Comparison of ENCODE assay signal across 16 cellular contexts in genomic region chr12:12404297-12404696, GRCh38. TPM values are rescaled to one million over a fixed set of nuclear protein-coding genes. Genes with fewer than 3 reads are reported as not detected.
A peak's percentile ranks its signal among the peaks of the same experiment; 100 is the strongest.
DNase-seq lines count a peak whose midpoint lies in the region; ATAC-seq and TF ChIP-seq lines count a peak whose summit lies in the region.
"Had no signal": no experiment of that assay in that cellular context is flagged by ENCODE, and none has a peak within 500 bp of the region (broad histone marks: within the 10 kb centered on the region; RNA-seq: fewer than 3 reads in every experiment).

No MANE protein-coding gene starts in this region.

- H3K36me3 ChIP-seq in liver (ENCODE audit: control insufficient read depth in 4 of 4, insufficient read depth in 3 of 4, low read depth in 1 of 4, low read length in 3 of 4): no peaks in the 10 kb centered on the region
- no peaks in the 10 kb centered on the region for H3K36me3 ChIP-seq in thymus (ENCODE audit: control insufficient read depth, insufficient read depth)
- H3K36me3 ChIP-seq: gastroesophageal sphincter had no signal

- no peak overlapping the region for H3K9ac ChIP-seq in liver (ENCODE audit: low read depth in 1 of 2, low read length in 2 of 2)

- no peak for TF ChIP-seq CTCF in activated CD8-positive, alpha-beta T cell treated with anti-CD3 and anti-CD28 coated beads for 36 hours (IDR thresholded peaks at IDR 0.05)
- TF ChIP-seq CTCF in liver (IDR thresholded peaks at IDR 0.05; ENCODE audit: low read depth, low read length, missing input control): no peak

- no peak for ATAC-seq in activated CD8-positive, alpha-beta T cell treated with anti-CD3 and anti-CD28 coated beads for 36 hours
- no peak for ATAC-seq in activated CD8-positive, alpha-beta T cell treated with anti-CD3 and anti-CD28 coated beads, Interleukin-2, amount 10 ng/mL, durations not matched to agents 7 days and 5 days
- peak in 1 of 4 experiments; percentile 23 for ATAC-seq in T-cell (replicated peaks in 1 of 4)
- ATAC-seq in HG02588 (IDR thresholded peaks at IDR 0.05; ENCODE audit: unreplicated experiment): no peak
- ATAC-seq: activated naive CD8-positive, alpha-beta T cell treated with anti-CD3 and anti-CD28 coated beads, Interleukin-2, amount 50 U/mL, for 24 hours; gastroesophageal sphincter; SK-N-SH treated with all-trans-retinoic acid at 6 μM for 48 hours had no signal

- intact Hi-C loops in activated CD8-positive, alpha-beta T cell treated with anti-CD3 and anti-CD28 coated beads for 36 hours (cut with micrococcal nuclease): no loop called here

- CTCF ChIA-PET in activated CD8-positive, alpha-beta T cell treated with anti-CD3 and anti-CD28 coated beads for 36 hours (lab: Charles Lee): interaction anchor here (1.1 to 1.5 kb wide), 5 partner anchors 12 to 159 kb away, joined by 3 to 5 read pairs (median 4); partner anchors contain the start of gene DUSP16
- CTCF ChIA-PET in activated CD8-positive, alpha-beta T cell treated with anti-CD3 and anti-CD28 coated beads, Interleukin-2, amount 10 ng/mL, durations not matched to agents 7 days and 5 days (lab: Charles Lee): interaction anchor here (1.0 to 1.4 kb wide), 2 partner anchors 11 to 63 kb away, joined by 3 read pairs; no protein-coding TSS in a partner anchor
- CTCF ChIA-PET in T-cell (lab: Charles Lee): interaction anchor here in 1 of 2 donors (0.7 to 2.0 kb wide), 2 partner anchors 36 to 61 kb away, joined by 3 to 4 read pairs; no protein-coding TSS in a partner anchor

- peaks cover 23% of the 10 kb centered on the region for H3K36me3 Mint-ChIP-seq in activated CD8-positive, alpha-beta T cell treated with anti-CD3 and anti-CD28 coated beads for 36 hours (ENCODE audit: low read depth)
- H3K36me3 Mint-ChIP-seq in activated CD8-positive, alpha-beta T cell treated with anti-CD3 and anti-CD28 coated beads, Interleukin-2, amount 10 ng/mL, durations not matched to agents 7 days and 5 days (ENCODE audit: low read depth): peaks cover 41% of the 10 kb centered on the region
- H3K36me3 Mint-ChIP-seq in T-cell: peaks cover 38% of the 10 kb centered on the region

- POLR2A ChIA-PET in activated CD8-positive, alpha-beta T cell treated with anti-CD3 and anti-CD28 coated beads for 36 hours (lab: Charles Lee): no interaction called here
- POLR2A ChIA-PET in activated CD8-positive, alpha-beta T cell treated with anti-CD3 and anti-CD28 coated beads, Interleukin-2, amount 10 ng/mL, durations not matched to agents 7 days and 5 days (lab: Charles Lee): no interaction called here
- POLR2A ChIA-PET in T-cell (lab: Charles Lee): interaction anchor here in 1 of 2 donors (0.5 to 1.8 kb wide), 5 partner anchors 11 to 157 kb away, joined by 3 to 16 read pairs (median 3); no protein-coding TSS in a partner anchor

- 96% methylated on average over 1 of the region's 1 CpG for WGBS in liver
- WGBS in thymus: 100% methylated on average over 1 of the region's 1 CpG

- H3K27me3 Mint-ChIP-seq in activated CD8-positive, alpha-beta T cell treated with anti-CD3 and anti-CD28 coated beads for 36 hours: no peaks in the 10 kb centered on the region
- no peaks in the 10 kb centered on the region for H3K27me3 Mint-ChIP-seq in activated CD8-positive, alpha-beta T cell treated with anti-CD3 and anti-CD28 coated beads, Interleukin-2, amount 10 ng/mL, durations not matched to agents 7 days and 5 days (ENCODE audit: low read depth)
- no peaks in the 10 kb centered on the region for H3K27me3 Mint-ChIP-seq in T-cell
- H3K27me3 Mint-ChIP-seq: activated naive CD8-positive, alpha-beta T cell treated with anti-CD3 and anti-CD28 coated beads, Interleukin-2, amount 50 U/mL, for 24 hours had no signal

- H3K4me3 ChIP-seq in liver (ENCODE audit: low read depth in 1 of 3, low read length in 3 of 3) (no peak overlapping the region), thymus (ENCODE audit: low read length) (no peak overlapping the region)
- H3K4me3 ChIP-seq: gastroesophageal sphincter had no signal

- TF ChIP-seq RAD21 in liver (IDR thresholded peaks at IDR 0.05): no peak

- H3K27me3 ChIP-seq in liver (ENCODE audit: control insufficient read depth in 4 of 4, insufficient read depth in 4 of 4, low read length in 3 of 4) (no peaks in the 10 kb centered on the region), thymus (ENCODE audit: control insufficient read depth, insufficient read depth) (no peaks in the 10 kb centered on the region)
- H3K27me3 ChIP-seq: gastroesophageal sphincter had no signal

- H3K9me3 ChIP-seq in liver (ENCODE audit: control insufficient read depth in 4 of 4, low read length in 3 of 4) (no peaks in the 10 kb centered on the region), thymus (ENCODE audit: control insufficient read depth) (no peaks in the 10 kb centered on the region)
- H3K9me3 ChIP-seq: gastroesophageal sphincter had no signal

- peak overlapping the region; percentile 13 for H3K27ac Mint-ChIP-seq in activated CD8-positive, alpha-beta T cell treated with anti-CD3 and anti-CD28 coated beads for 36 hours
- H3K27ac Mint-ChIP-seq in activated CD8-positive, alpha-beta T cell treated with anti-CD3 and anti-CD28 coated beads, Interleukin-2, amount 10 ng/mL, durations not matched to agents 7 days and 5 days: no peak overlapping the region
- H3K27ac Mint-ChIP-seq in T-cell: peak overlapping the region; percentile 53 to 79

- peak overlapping the region; percentile 61 to 82 for H3K27ac ChIP-seq in liver (ENCODE audit: low read depth in 1 of 2, low read length in 2 of 2)
- H3K27ac ChIP-seq in thymus (ENCODE audit: low read depth): peak overlapping the region; percentile 52
- H3K27ac ChIP-seq: HL-60 had no signal

- peaks cover 7% of the 10 kb centered on the region for H3K9me3 Mint-ChIP-seq in activated CD8-positive, alpha-beta T cell treated with anti-CD3 and anti-CD28 coated beads for 36 hours
- no peaks in the 10 kb centered on the region for H3K9me3 Mint-ChIP-seq in activated CD8-positive, alpha-beta T cell treated with anti-CD3 and anti-CD28 coated beads, Interleukin-2, amount 10 ng/mL, durations not matched to agents 7 days and 5 days (ENCODE audit: insufficient read depth)
- peaks cover 0 to 8% (median 6%) of the 10 kb centered on the region in 3 donors for H3K9me3 Mint-ChIP-seq in T-cell

- DNase-seq in activated CD8-positive, alpha-beta T cell treated with anti-CD3 and anti-CD28 coated beads for 36 hours: no peak
- no peak for DNase-seq in activated CD8-positive, alpha-beta T cell treated with anti-CD3 and anti-CD28 coated beads, Interleukin-2, amount 10 ng/mL, durations not matched to agents 7 days and 5 days
- DNase-seq in T-cell (no peak), DMS153 treated with DMSO at 0.1 percent for 48 hours (lab: John Stamatoyannopoulos, UW; ENCODE audit: unreplicated experiment) (no peak), hepatic stellate cell (ENCODE audit: low spot score) (no peak)
- DNase-seq: activated CD8-positive, alpha-beta memory T cell treated with anti-CD3 and anti-CD28 coated beads, Interleukin-2, amount 50 U/mL, for 48 hours; activated naive CD8-positive, alpha-beta T cell treated with anti-CD3 and anti-CD28 coated beads, Interleukin-2, amount 50 U/mL, for 24 hours; cerebellar nuclear complex; KBM-7; NCI-H345 had no signal

- peaks cover 0 to 35% (median 9%) of the 10 kb centered on the region in 4 donors for H3K4me1 ChIP-seq in liver (ENCODE audit: control insufficient read depth in 4 of 4, insufficient read depth in 4 of 4, low read length in 3 of 4)
- peaks cover 14% of the 10 kb centered on the region for H3K4me1 ChIP-seq in thymus (ENCODE audit: control insufficient read depth, insufficient read depth, low read length)

- no peak overlapping the region for H3K4me3 Mint-ChIP-seq in activated CD8-positive, alpha-beta T cell treated with anti-CD3 and anti-CD28 coated beads for 36 hours
- no peak overlapping the region for H3K4me3 Mint-ChIP-seq in activated CD8-positive, alpha-beta T cell treated with anti-CD3 and anti-CD28 coated beads, Interleukin-2, amount 10 ng/mL, durations not matched to agents 7 days and 5 days
- H3K4me3 Mint-ChIP-seq in T-cell: no peak overlapping the region
- H3K4me3 Mint-ChIP-seq: activated naive CD8-positive, alpha-beta T cell treated with anti-CD3 and anti-CD28 coated beads, Interleukin-2, amount 50 U/mL, for 24 hours had no signal

- peaks cover 39% of the 10 kb centered on the region for H3K4me1 Mint-ChIP-seq in activated CD8-positive, alpha-beta T cell treated with anti-CD3 and anti-CD28 coated beads for 36 hours (ENCODE audit: low read depth)
- peaks cover 44% of the 10 kb centered on the region for H3K4me1 Mint-ChIP-seq in activated CD8-positive, alpha-beta T cell treated with anti-CD3 and anti-CD28 coated beads, Interleukin-2, amount 10 ng/mL, durations not matched to agents 7 days and 5 days (ENCODE audit: low read depth)
- H3K4me1 Mint-ChIP-seq in T-cell: peaks cover 22 to 61% (median 45%) of the 10 kb centered on the region in 3 donors

TF ChIP-seq in liver, 16 proteins besides CTCF, POLR2A, EP300 and RAD21 (continues in another document):
- TF ChIP-seq FOXA2 (IDR thresholded peaks at IDR 0.05) (no peak), MAX (IDR thresholded peaks at IDR 0.05) (no peak), HNF4G (IDR thresholded peaks at IDR 0.05) (no peak), EGR1 (IDR thresholded peaks at IDR 0.05; ENCODE audit: low read depth in 2 of 2) (no peak)

RNA-seq across cellular contexts. Expression of gene BORCS5, which starts 47.4 kb away (rescaled TPM):
- 10 to 100 TPM; 31.5 to 32.9 TPM for total RNA-seq in activated CD8-positive, alpha-beta T cell treated with anti-CD3 and anti-CD28 coated beads for 36 hours
- 10 to 100 TPM; 18.8 to 21.2 TPM for total RNA-seq in activated CD8-positive, alpha-beta T cell treated with anti-CD3 and anti-CD28 coated beads, Interleukin-2, amount 10 ng/mL, durations not matched to agents 7 days and 5 days
- 10 to 100 TPM; 18.0 to 34.0 (median 25.5) TPM for total RNA-seq in T-cell
- total RNA-seq in liver: 10 to 100 TPM in 1 of 2 donors, 1 to 10 TPM in 1; 8.9 to 11.4 TPM
- polyA plus RNA-seq in liver: 1 to 10 TPM; 4.5 to 7.3 TPM
- polyA plus RNA-seq in thymus: 7.0 TPM

RNA-seq across cellular contexts. Expression of gene MANSC1, which starts 54.3 kb away (rescaled TPM):
- under 1 TPM; 0.09 to 0.20 TPM for total RNA-seq in activated CD8-positive, alpha-beta T cell treated with anti-CD3 and anti-CD28 coated beads for 36 hours
- total RNA-seq in activated CD8-positive, alpha-beta T cell treated with anti-CD3 and anti-CD28 coated beads, Interleukin-2, amount 10 ng/mL, durations not matched to agents 7 days and 5 days: under 1 TPM in 1 of 2 experiments, not detected in 1; 0.13 TPM
- total RNA-seq in T-cell (1 to 10 TPM in 2 of 5 donors, under 1 TPM in 3; 0.16 to 1.6 (median 0.96) TPM), liver (1 to 10 TPM; 2.1 to 2.3 TPM)
- polyA plus RNA-seq in liver (1 to 10 TPM; 7.2 to 7.8 TPM), thymus (4.6 TPM)
